1 cellular context compared by ENCODE assay signal in the genomic region with DNA sequence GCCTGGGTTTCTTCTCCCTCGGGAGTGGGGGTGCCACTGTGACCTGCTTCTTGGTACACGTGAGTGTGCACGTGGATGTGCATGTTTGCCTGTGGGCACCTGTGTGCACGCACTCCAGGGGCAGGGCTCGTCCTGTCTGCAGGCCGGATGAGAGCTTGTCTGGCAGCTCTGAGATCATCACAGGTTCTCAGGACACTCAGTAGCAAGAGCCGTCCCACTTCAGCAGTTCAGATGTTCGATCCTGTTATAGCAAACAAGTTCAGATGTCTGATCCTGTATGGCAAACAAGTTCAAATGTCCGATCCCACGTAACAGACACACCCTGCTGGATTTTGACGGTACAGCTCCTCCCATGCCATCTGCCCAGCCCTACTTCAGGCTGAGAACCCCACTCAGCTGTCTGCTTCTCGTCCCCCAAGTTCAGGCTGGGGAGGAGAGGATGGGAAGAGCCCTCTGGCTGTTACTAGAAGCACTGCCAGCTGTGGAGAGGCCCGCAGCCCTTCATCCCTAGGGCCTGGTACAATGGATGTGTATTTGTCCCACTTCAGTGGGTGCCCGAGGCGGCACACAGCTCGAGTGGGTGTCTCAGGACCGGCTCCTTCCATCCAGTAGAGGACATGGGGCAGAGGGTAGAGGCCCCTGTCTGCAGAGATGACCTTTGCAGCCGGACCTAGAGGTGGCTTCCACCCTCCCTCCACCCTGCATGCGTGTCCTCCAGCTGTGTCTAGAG.
TF ChIP-seq lines count a peak whose summit lies in the region.

No MANE protein-coding gene starts in this region.

TF ChIP-seq in HepG2, 621 proteins besides CTCF, POLR2A, EP300 and RAD21 (continues in another document):
- TF ChIP-seq, protein P1, sequence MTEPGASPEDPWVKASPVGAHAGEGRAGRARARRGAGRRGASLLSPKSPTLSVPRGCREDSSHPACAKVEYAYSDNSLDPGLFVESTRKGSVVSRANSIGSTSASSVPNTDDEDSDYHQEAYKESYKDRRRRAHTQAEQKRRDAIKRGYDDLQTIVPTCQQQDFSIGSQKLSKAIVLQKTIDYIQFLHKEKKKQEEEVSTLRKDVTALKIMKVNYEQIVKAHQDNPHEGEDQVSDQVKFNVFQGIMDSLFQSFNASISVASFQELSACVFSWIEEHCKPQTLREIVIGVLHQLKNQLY (CRISPR knock-in tag; IDR thresholded peaks at IDR 0.05) = no peak; the same call in 1 of the 2 replicates
- 0 out of 2 replicates have a peak, but pooled peaks have one; percentile 40 for TF ChIP-seq ZNF891 (CRISPR knock-in tag; IDR thresholded peaks at IDR 0.05)
- no peak for TF ChIP-seq ZNF326 (CRISPR knock-in tag; IDR thresholded peaks at IDR 0.05; ENCODE audit: borderline replicate concordance)
- 0 out of 2 replicates have a peak, but pooled peaks have one; percentile 54 for TF ChIP-seq ZFP37 (CRISPR knock-in tag; IDR thresholded peaks at IDR 0.05; ENCODE audit: borderline replicate concordance)
- TF ChIP-seq BRD4 (CRISPR knock-in tag; IDR thresholded peaks at IDR 0.05) = peak; percentile 62; the same call in 1 of the 2 replicates
- no peak for TF ChIP-seq TCF12 (IDR thresholded peaks at IDR 0.05)
- no peak for TF ChIP-seq TCF12 (CRISPR knock-in tag; IDR thresholded peaks at IDR 0.05)
- TF ChIP-seq, protein P2, sequence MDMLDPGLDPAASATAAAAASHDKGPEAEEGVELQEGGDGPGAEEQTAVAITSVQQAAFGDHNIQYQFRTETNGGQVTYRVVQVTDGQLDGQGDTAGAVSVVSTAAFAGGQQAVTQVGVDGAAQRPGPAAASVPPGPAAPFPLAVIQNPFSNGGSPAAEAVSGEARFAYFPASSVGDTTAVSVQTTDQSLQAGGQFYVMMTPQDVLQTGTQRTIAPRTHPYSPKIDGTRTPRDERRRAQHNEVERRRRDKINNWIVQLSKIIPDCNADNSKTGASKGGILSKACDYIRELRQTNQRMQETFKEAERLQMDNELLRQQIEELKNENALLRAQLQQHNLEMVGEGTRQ (IDR thresholded peaks at IDR 0.05; ENCODE audit: low read depth, low read length) = no peak
- TF ChIP-seq, protein P2 (CRISPR knock-in tag; IDR thresholded peaks at IDR 0.05; ENCODE audit: borderline replicate concordance) = no peak
- peak; percentile 24; the same call in 1 of the 2 replicates for TF ChIP-seq ZBTB38 (CRISPR knock-in tag; IDR thresholded peaks at IDR 0.05)
- TF ChIP-seq REXO4 (CRISPR knock-in tag; IDR thresholded peaks at IDR 0.05; ENCODE audit: borderline replicate concordance) = no peak
- no peak for TF ChIP-seq FOXM1 (CRISPR knock-in tag; IDR thresholded peaks at IDR 0.05)
- TF ChIP-seq, protein P3, sequence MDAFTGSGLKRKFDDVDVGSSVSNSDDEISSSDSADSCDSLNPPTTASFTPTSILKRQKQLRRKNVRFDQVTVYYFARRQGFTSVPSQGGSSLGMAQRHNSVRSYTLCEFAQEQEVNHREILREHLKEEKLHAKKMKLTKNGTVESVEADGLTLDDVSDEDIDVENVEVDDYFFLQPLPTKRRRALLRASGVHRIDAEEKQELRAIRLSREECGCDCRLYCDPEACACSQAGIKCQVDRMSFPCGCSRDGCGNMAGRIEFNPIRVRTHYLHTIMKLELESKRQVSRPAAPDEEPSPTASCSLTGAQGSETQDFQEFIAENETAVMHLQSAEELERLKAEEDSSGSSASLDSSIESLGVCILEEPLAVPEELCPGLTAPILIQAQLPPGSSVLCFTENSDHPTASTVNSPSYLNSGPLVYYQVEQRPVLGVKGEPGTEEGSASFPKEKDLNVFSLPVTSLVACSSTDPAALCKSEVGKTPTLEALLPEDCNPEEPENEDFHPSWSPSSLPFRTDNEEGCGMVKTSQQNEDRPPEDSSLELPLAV (CRISPR knock-in tag; conservative IDR thresholded peaks at IDR 0.05; ENCODE audit: low read depth) = no peak
- TF ChIP-seq ZNF737 (CRISPR knock-in tag; IDR thresholded peaks at IDR 0.05; ENCODE audit: borderline replicate concordance) = 0 out of 2 replicates have a peak, but pooled peaks have one; percentile 23
- no peak for TF ChIP-seq DMAP1 (CRISPR knock-in tag; IDR thresholded peaks at IDR 0.05)
- TF ChIP-seq ZNF607 (CRISPR knock-in tag; IDR thresholded peaks at IDR 0.05; ENCODE audit: borderline replicate concordance) = 0 out of 2 replicates have a peak, but pooled peaks have one; percentile 32
- peak; percentile 54; the same call in 1 of the 2 replicates for TF ChIP-seq ZNF746 (CRISPR knock-in tag; IDR thresholded peaks at IDR 0.05)
- TF ChIP-seq KAT8 (CRISPR knock-in tag; IDR thresholded peaks at IDR 0.05) = 0 out of 2 replicates have a peak, but pooled peaks have one; percentile 3
- no peak for TF ChIP-seq RBFOX2 (IDR thresholded peaks at IDR 0.05; ENCODE audit: low read depth, low read length)
- TF ChIP-seq, protein P4, sequence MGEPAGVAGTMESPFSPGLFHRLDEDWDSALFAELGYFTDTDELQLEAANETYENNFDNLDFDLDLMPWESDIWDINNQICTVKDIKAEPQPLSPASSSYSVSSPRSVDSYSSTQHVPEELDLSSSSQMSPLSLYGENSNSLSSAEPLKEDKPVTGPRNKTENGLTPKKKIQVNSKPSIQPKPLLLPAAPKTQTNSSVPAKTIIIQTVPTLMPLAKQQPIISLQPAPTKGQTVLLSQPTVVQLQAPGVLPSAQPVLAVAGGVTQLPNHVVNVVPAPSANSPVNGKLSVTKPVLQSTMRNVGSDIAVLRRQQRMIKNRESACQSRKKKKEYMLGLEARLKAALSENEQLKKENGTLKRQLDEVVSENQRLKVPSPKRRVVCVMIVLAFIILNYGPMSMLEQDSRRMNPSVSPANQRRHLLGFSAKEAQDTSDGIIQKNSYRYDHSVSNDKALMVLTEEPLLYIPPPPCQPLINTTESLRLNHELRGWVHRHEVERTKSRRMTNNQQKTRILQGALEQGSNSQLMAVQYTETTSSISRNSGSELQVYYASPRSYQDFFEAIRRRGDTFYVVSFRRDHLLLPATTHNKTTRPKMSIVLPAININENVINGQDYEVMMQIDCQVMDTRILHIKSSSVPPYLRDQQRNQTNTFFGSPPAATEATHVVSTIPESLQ (CRISPR knock-in tag; conservative IDR thresholded peaks at IDR 0.05) = no peak
- 0 out of 2 replicates have a peak, but pooled peaks have one; percentile 45 for TF ChIP-seq ISL2 (CRISPR knock-in tag; IDR thresholded peaks at IDR 0.05)
- peak; percentile 72; the same call in 1 of the 2 replicates for TF ChIP-seq MEIS2 (CRISPR knock-in tag; IDR thresholded peaks at IDR 0.05)
- TF ChIP-seq ZNF101 (CRISPR knock-in tag; IDR thresholded peaks at IDR 0.05; ENCODE audit: borderline replicate concordance, low read depth) = no peak
- TF ChIP-seq ZNF264 (CRISPR knock-in tag; IDR thresholded peaks at IDR 0.05) = 0 out of 2 replicates have a peak, but pooled peaks have one; percentile 32
- no peak for TF ChIP-seq SP2 (CRISPR knock-in tag; IDR thresholded peaks at IDR 0.05)
- peak; percentile 32; the same call in 1 of the 2 replicates for TF ChIP-seq STAG1 (CRISPR knock-in tag; IDR thresholded peaks at IDR 0.05)
- no peak for TF ChIP-seq ZNF383 (CRISPR knock-in tag; IDR thresholded peaks at IDR 0.05; ENCODE audit: borderline replicate concordance)
- no peak for TF ChIP-seq ZMYM4 (CRISPR knock-in tag; IDR thresholded peaks at IDR 0.05)
- TF ChIP-seq, protein P5, sequence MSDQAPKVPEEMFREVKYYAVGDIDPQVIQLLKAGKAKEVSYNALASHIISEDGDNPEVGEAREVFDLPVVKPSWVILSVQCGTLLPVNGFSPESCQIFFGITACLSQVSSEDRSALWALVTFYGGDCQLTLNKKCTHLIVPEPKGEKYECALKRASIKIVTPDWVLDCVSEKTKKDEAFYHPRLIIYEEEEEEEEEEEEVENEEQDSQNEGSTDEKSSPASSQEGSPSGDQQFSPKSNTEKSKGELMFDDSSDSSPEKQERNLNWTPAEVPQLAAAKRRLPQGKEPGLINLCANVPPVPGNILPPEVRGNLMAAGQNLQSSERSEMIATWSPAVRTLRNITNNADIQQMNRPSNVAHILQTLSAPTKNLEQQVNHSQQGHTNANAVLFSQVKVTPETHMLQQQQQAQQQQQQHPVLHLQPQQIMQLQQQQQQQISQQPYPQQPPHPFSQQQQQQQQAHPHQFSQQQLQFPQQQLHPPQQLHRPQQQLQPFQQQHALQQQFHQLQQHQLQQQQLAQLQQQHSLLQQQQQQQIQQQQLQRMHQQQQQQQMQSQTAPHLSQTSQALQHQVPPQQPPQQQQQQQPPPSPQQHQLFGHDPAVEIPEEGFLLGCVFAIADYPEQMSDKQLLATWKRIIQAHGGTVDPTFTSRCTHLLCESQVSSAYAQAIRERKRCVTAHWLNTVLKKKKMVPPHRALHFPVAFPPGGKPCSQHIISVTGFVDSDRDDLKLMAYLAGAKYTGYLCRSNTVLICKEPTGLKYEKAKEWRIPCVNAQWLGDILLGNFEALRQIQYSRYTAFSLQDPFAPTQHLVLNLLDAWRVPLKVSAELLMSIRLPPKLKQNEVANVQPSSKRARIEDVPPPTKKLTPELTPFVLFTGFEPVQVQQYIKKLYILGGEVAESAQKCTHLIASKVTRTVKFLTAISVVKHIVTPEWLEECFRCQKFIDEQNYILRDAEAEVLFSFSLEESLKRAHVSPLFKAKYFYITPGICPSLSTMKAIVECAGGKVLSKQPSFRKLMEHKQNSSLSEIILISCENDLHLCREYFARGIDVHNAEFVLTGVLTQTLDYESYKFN (CRISPR knock-in tag; conservative IDR thresholded peaks at IDR 0.05) = peak; percentile 38; the same call in 1 of the 2 replicates
- 0 out of 2 replicates have a peak, but pooled peaks have one; percentile 4 for TF ChIP-seq FOSL2 (CRISPR knock-in tag; IDR thresholded peaks at IDR 0.05)
- TF ChIP-seq ZFY (CRISPR knock-in tag; IDR thresholded peaks at IDR 0.05) = peak; percentile 53
- no peak for TF ChIP-seq NCOA1 (CRISPR knock-in tag; IDR thresholded peaks at IDR 0.05)
- no peak for TF ChIP-seq ZNF335 (CRISPR knock-in tag; IDR thresholded peaks at IDR 0.05)
- TF ChIP-seq, protein P6, sequence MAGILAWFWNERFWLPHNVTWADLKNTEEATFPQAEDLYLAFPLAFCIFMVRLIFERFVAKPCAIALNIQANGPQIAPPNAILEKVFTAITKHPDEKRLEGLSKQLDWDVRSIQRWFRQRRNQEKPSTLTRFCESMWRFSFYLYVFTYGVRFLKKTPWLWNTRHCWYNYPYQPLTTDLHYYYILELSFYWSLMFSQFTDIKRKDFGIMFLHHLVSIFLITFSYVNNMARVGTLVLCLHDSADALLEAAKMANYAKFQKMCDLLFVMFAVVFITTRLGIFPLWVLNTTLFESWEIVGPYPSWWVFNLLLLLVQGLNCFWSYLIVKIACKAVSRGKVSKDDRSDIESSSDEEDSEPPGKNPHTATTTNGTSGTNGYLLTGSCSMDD (CRISPR knock-in tag; IDR thresholded peaks at IDR 0.05) = no peak
- TF ChIP-seq, protein P7, sequence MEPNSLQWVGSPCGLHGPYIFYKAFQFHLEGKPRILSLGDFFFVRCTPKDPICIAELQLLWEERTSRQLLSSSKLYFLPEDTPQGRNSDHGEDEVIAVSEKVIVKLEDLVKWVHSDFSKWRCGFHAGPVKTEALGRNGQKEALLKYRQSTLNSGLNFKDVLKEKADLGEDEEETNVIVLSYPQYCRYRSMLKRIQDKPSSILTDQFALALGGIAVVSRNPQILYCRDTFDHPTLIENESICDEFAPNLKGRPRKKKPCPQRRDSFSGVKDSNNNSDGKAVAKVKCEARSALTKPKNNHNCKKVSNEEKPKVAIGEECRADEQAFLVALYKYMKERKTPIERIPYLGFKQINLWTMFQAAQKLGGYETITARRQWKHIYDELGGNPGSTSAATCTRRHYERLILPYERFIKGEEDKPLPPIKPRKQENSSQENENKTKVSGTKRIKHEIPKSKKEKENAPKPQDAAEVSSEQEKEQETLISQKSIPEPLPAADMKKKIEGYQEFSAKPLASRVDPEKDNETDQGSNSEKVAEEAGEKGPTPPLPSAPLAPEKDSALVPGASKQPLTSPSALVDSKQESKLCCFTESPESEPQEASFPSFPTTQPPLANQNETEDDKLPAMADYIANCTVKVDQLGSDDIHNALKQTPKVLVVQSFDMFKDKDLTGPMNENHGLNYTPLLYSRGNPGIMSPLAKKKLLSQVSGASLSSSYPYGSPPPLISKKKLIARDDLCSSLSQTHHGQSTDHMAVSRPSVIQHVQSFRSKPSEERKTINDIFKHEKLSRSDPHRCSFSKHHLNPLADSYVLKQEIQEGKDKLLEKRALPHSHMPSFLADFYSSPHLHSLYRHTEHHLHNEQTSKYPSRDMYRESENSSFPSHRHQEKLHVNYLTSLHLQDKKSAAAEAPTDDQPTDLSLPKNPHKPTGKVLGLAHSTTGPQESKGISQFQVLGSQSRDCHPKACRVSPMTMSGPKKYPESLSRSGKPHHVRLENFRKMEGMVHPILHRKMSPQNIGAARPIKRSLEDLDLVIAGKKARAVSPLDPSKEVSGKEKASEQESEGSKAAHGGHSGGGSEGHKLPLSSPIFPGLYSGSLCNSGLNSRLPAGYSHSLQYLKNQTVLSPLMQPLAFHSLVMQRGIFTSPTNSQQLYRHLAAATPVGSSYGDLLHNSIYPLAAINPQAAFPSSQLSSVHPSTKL (CRISPR knock-in tag; IDR thresholded peaks at IDR 0.05) = peak; percentile 33; the same call in 1 of the 2 replicates
- TF ChIP-seq HNF4A (CRISPR knock-in tag; IDR thresholded peaks at IDR 0.05) = peak; percentile 43
- TF ChIP-seq, protein P8, sequence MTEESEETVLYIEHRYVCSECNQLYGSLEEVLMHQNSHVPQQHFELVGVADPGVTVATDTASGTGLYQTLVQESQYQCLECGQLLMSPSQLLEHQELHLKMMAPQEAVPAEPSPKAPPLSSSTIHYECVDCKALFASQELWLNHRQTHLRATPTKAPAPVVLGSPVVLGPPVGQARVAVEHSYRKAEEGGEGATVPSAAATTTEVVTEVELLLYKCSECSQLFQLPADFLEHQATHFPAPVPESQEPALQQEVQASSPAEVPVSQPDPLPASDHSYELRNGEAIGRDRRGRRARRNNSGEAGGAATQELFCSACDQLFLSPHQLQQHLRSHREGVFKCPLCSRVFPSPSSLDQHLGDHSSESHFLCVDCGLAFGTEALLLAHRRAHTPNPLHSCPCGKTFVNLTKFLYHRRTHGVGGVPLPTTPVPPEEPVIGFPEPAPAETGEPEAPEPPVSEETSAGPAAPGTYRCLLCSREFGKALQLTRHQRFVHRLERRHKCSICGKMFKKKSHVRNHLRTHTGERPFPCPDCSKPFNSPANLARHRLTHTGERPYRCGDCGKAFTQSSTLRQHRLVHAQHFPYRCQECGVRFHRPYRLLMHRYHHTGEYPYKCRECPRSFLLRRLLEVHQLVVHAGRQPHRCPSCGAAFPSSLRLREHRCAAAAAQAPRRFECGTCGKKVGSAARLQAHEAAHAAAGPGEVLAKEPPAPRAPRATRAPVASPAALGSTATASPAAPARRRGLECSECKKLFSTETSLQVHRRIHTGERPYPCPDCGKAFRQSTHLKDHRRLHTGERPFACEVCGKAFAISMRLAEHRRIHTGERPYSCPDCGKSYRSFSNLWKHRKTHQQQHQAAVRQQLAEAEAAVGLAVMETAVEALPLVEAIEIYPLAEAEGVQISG (CRISPR knock-in tag; IDR thresholded peaks at IDR 0.05) = peak; percentile 50
- peak; percentile 41; the same call in 1 of the 2 replicates for TF ChIP-seq SP5 (CRISPR knock-in tag; IDR thresholded peaks at IDR 0.05; ENCODE audit: borderline replicate concordance, low read depth)
- TF ChIP-seq CEBPB (IDR thresholded peaks at IDR 0.05; ENCODE audit: borderline replicate concordance, low read depth, low read length) = no peak
- TF ChIP-seq, protein P9, sequence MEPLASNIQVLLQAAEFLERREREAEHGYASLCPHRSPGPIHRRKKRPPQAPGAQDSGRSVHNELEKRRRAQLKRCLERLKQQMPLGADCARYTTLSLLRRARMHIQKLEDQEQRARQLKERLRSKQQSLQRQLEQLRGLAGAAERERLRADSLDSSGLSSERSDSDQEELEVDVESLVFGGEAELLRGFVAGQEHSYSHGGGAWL (CRISPR knock-in tag; IDR thresholded peaks at IDR 0.05) = no peak
